8 cellular contexts compared by ENCODE assay signal in the genomic region with DNA sequence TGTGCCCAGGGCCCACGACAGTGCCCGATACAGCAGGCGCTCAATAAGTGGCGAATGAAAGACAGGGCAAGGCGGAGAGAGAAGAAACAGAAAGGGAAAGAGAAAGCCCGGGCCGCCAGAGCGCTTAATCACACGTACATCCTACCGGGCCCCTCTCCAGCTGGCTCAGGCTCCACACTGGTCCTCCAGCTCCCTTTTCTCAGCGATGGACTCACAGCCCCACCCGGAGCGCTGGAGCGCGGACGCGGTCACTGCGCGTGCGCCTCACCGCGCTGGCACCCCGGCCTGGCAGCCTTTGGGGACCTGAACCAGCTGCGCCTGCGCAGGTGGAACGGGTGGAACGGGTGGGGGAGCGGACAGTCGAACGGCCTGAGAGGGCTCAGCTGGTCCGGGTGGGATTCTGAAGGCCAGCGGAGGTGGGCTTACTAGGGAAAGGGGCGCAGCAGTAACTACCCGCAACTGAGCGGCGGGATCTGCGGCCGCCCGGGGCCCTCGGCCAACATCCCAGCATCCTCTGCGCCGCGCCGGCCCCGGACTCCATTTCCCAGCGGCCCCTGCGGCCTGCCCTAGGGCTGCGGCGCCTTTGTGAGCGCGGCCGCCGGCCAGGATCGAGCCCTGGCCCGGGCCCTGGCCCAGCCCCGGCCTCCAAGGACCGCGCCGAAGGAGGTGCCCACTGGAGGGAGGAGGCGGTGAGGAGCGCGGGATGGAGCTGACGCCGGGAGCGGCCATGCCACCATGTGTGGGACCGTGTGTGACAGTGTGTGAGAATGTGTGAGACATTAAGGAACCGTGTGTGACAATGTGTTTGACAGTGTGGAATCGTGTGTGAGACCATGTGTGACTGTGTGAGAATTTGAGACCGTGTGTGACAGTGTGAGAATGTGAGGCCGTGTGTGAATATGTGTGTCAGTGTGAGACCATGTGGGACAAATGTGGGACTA. TPM values are rescaled to one million over a fixed set of nuclear protein-coding genes. Genes with fewer than 3 reads are reported as not detected.
DNase-seq lines count a peak whose midpoint lies in the region; FAIRE-seq and TF ChIP-seq lines count a peak whose summit lies in the region.

A gene (plus strand): TSS at position 569 of the 941 bp plus-strand sequence. CDS start 2,783 bp downstream, outside the sequence.

- peak within 1 kb of the TSS; percentile 65 for H3K9ac ChIP-seq in OCI-LY1 (ENCODE audit: low read length)

- peak within 1 kb of the TSS; percentile 69 for H3K4me3 ChIP-seq in OCI-LY1 (ENCODE audit: low read depth, low read length, poor library complexity, severe bottlenecking)
- peak within 1 kb of the TSS; percentile 70 for H3K4me3 ChIP-seq in epithelial cell of proximal tubule (ENCODE audit: low read depth, low read length)

- DNase-seq in CMK (ENCODE audit: low read depth) (peak; percentile 94), GM20000 (ENCODE audit: low spot score) (peak; percentile 92), HTR-8/SVneo (ENCODE audit: insufficient read length, low spot score) (peak; percentile 95), epithelial cell of proximal tubule (ENCODE audit: low read depth) (peak; percentile 63), mucosa of gallbladder (ENCODE audit: low spot score) (peak; percentile 97)
- peak; percentile 92 for DNase-seq in activated T-cell treated with anti-CD3 and anti-CD28 coated beads, Interleukin-2, amount 50 U/mL, for 1 hour
- DNase-seq in stimulated activated CD8-positive, alpha-beta memory T cell treated with anti-CD3 and anti-CD28 coated beads, Interleukin-4, amount 100 ng/mL, for 1 hour (ENCODE audit: low read depth in 2 of 2, low spot score in 1 of 2) = peak; percentile 64 to 86

- no peaks in the 10 kb centered on the region for H3F3A ChIP-seq in OCI-LY1 (ENCODE audit: insufficient read depth, low read length)

- no peak within 1 kb of the TSS; the same call in 1 of the 2 replicates for H2AFZ ChIP-seq in OCI-LY1 (ENCODE audit: low read length)

- H3K4me1 ChIP-seq in OCI-LY1 (ENCODE audit: insufficient read depth, low read length, severe bottlenecking) = peaks cover 8% of the 10 kb centered on the region

- no peaks in the 10 kb centered on the region for H3K79me2 ChIP-seq in OCI-LY1 (ENCODE audit: insufficient read depth, low read length)

- peaks cover 21% of the 10 kb centered on the region for H3K9me3 ChIP-seq in OCI-LY1 (ENCODE audit: low read length)

- no peaks in the 10 kb centered on the region for H3K27me3 ChIP-seq in OCI-LY1 (ENCODE audit: insufficient read depth, low read length)

- peaks cover 24% of the 10 kb centered on the region for H3K36me3 ChIP-seq in OCI-LY1 (ENCODE audit: insufficient read depth, low read length)

- H3K9me2 ChIP-seq in OCI-LY1 (ENCODE audit: low read depth, low read length) = no peaks in the 10 kb centered on the region

- H3K27ac ChIP-seq in OCI-LY1 (ENCODE audit: low read depth, low read length, poor library complexity, severe bottlenecking) = peak within 1 kb of the TSS; percentile 30

- peak; percentile 63 for FAIRE-seq in HTR-8/SVneo (lab: Jason Lieb, UNC)

- TF ChIP-seq CTCF in GM20000 (IDR thresholded peaks at IDR 0.05; ENCODE audit: extremely low read depth, missing control alignments) (no peak), OCI-LY1 (IDR thresholded peaks at IDR 0.05; ENCODE audit: low read length) (no peak), epithelial cell of proximal tubule (conservative IDR thresholded peaks at IDR 0.05; ENCODE audit: low read depth, low read length) (no peak)

- no peaks in the 10 kb centered on the region for H4K20me1 ChIP-seq in OCI-LY1 (ENCODE audit: insufficient read depth, low read length)

- H3K4me2 ChIP-seq in OCI-LY1 (ENCODE audit: low read length) = peak within 1 kb of the TSS; percentile 68

RNA-seq across cellular contexts. Expression of the gene that starts here (rescaled TPM):
- total RNA-seq in epithelial cell of proximal tubule = 0.75 and 2.7 TPM in 2 replicates
- total RNA-seq in mucosa of gallbladder = 6.7 TPM

Comparison
In these comparisons a context has a peak if more than half of its experiments do, and no peak if none do; other contexts are left out.
1. Peak in every context shown above with its lines: DNase-seq, H3K4me3 ChIP-seq and H3K27ac ChIP-seq.